ENCODE assay signal across 17 cellular contexts in the genomic region with DNA sequence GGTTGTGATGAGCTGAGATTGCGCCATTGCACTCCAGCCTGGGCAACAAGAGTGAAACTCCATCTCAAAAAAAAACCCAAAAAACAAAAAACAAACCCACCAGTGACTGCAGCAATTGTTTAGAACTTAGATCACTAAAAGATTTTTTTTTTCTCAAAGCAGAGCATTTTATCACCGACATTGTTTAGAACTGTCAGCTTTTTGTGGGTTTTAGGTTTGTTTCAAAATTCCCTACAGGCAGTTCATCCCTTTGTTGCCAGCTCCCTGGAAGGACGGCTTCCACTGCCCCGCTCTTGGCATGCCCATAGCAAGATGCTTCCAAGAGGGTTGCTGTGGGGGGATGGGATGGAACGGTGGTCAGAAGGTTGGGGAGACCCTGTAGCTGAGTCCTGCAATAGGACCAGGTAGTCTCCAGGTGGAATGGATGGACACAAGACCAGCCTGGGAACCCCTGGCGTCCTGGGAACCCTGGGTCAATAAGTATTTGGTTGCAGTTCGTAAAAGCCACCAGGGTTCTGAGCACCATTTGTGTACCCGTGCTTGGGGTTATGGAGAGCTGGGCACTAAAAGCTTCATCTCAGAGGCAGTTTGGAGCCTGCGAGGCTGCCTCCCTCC. TPM values are rescaled to one million over a fixed set of nuclear protein-coding genes. Genes with fewer than 3 reads are reported as not detected.
DNase-seq lines count a peak whose midpoint lies in the region; ATAC-seq and TF ChIP-seq lines count a peak whose summit lies in the region.
"Had no signal": no experiment of that assay in that cellular context is flagged by ENCODE, and none has a peak within 500 bp of the region (broad histone marks: within the 10 kb centered on the region; RNA-seq: fewer than 3 reads in every experiment).

No MANE protein-coding gene starts in this region.

- ATAC-seq in heart left ventricle = peak in 1 of 4 donors; percentile 13
- ATAC-seq: pancreas had no signal

- no peak overlapping the region for H3K4me3 Mint-ChIP-seq in activated naive CD4-positive, alpha-beta T cell treated with anti-CD3 and anti-CD28 coated beads, Interleukin-2, amount 10 ng/mL, durations not matched to agents 7 days and 5 days
- H3K4me3 Mint-ChIP-seq in nephron = no peak overlapping the region
- H3K4me3 Mint-ChIP-seq in immature natural killer cell = no peak overlapping the region
- H3K4me3 Mint-ChIP-seq: activated naive CD8-positive, alpha-beta T cell treated with anti-CD3 and anti-CD28 coated beads, Interleukin-2, amount 10 ng/mL, durations not matched to agents 7 days and 5 days had no signal

- TF ChIP-seq CTCF in heart left ventricle (IDR thresholded peaks at IDR 0.05) (no peak), nephron (IDR thresholded peaks at IDR 0.05; ENCODE audit: unreplicated experiment in 3 of 3) (no peak)

- H3K27me3 Mint-ChIP-seq in activated naive CD4-positive, alpha-beta T cell treated with anti-CD3 and anti-CD28 coated beads, Interleukin-2, amount 10 ng/mL, durations not matched to agents 7 days and 5 days = peaks cover 4% of the 10 kb centered on the region
- H3K27me3 Mint-ChIP-seq in nephron (ENCODE audit: low read depth) (no peaks in the 10 kb centered on the region), immature natural killer cell (ENCODE audit: low read depth in 3 of 3) (peaks cover 1 to 7% (median 5%) of the 10 kb centered on the region in 3 donors)

- peak overlapping the region; percentile 29 to 92 (median 75) for H3K27ac ChIP-seq in heart left ventricle
- H3K27ac ChIP-seq: pancreas, thyroid gland had no signal

- peaks cover 0 to 2% (median 0%) of the 10 kb centered on the region in 12 donors for H3K9me3 ChIP-seq in heart left ventricle
- H3K9me3 ChIP-seq: pancreas, thyroid gland had no signal

- H3K4me1 ChIP-seq in heart left ventricle = peaks cover 7 to 81% (median 55%) of the 10 kb centered on the region in 12 donors
- H3K4me1 ChIP-seq: pancreas had no signal

- no peak overlapping the region for H3K4me3 ChIP-seq in heart left ventricle
- H3K4me3 ChIP-seq: pancreas, thyroid gland had no signal

- intact Hi-C loops in heart left ventricle (cut with DNase I) = loop anchor here in 5 of 10 donors (5.0 to 10.0 kb wide), 5 partner anchors 41 to 151 kb away; a partner anchor contains a TSS

- CTCF ChIA-PET in activated naive CD4-positive, alpha-beta T cell treated with anti-CD3 and anti-CD28 coated beads, Interleukin-2, amount 10 ng/mL, durations not matched to agents 7 days and 5 days (lab: Charles Lee) = interaction anchor here (1.0 to 4.3 kb wide), 7 partner anchors 12 to 217 kb away, joined by 3 to 38 read pairs (median 5); no protein-coding TSS in a partner anchor

- peaks cover 8% of the 10 kb centered on the region for H3K4me1 Mint-ChIP-seq in activated naive CD4-positive, alpha-beta T cell treated with anti-CD3 and anti-CD28 coated beads, Interleukin-2, amount 10 ng/mL, durations not matched to agents 7 days and 5 days
- H3K4me1 Mint-ChIP-seq in nephron = peaks cover 63% of the 10 kb centered on the region
- H3K4me1 Mint-ChIP-seq in immature natural killer cell = no peaks in the 10 kb centered on the region

- no peaks in the 10 kb centered on the region for H3K9me3 Mint-ChIP-seq in activated naive CD4-positive, alpha-beta T cell treated with anti-CD3 and anti-CD28 coated beads, Interleukin-2, amount 10 ng/mL, durations not matched to agents 7 days and 5 days
- H3K9me3 Mint-ChIP-seq in nephron = peaks cover 4% of the 10 kb centered on the region
- H3K9me3 Mint-ChIP-seq in immature natural killer cell = no peaks in the 10 kb centered on the region
- H3K9me3 Mint-ChIP-seq: activated naive CD8-positive, alpha-beta T cell treated with anti-CD3 and anti-CD28 coated beads, Interleukin-2, amount 10 ng/mL, durations not matched to agents 7 days and 5 days had no signal

- H3K36me3 ChIP-seq in heart left ventricle = no peaks in the 10 kb centered on the region
- H3K36me3 ChIP-seq: pancreas, thyroid gland had no signal

- no peak overlapping the region for H3K27ac Mint-ChIP-seq in activated naive CD4-positive, alpha-beta T cell treated with anti-CD3 and anti-CD28 coated beads, Interleukin-2, amount 10 ng/mL, durations not matched to agents 7 days and 5 days
- peak overlapping the region; percentile 20 to 91 (median 75) for H3K27ac Mint-ChIP-seq in nephron
- H3K27ac Mint-ChIP-seq in immature natural killer cell = no peak overlapping the region
- H3K27ac Mint-ChIP-seq: activated naive CD8-positive, alpha-beta T cell treated with anti-CD3 and anti-CD28 coated beads, Interleukin-2, amount 10 ng/mL, durations not matched to agents 7 days and 5 days had no signal

- no peak for TF ChIP-seq POLR2A in heart left ventricle (IDR thresholded peaks at IDR 0.05)

- H3K27me3 ChIP-seq in heart left ventricle = no peaks in the 10 kb centered on the region
- H3K27me3 ChIP-seq: pancreas, thyroid gland had no signal

- WGBS in heart left ventricle, 4 donors = 45 to 57% (median 46%) methylated on average over 9 of the region's 9 CpGs

- H3K36me3 Mint-ChIP-seq in activated naive CD4-positive, alpha-beta T cell treated with anti-CD3 and anti-CD28 coated beads, Interleukin-2, amount 10 ng/mL, durations not matched to agents 7 days and 5 days = peaks cover 10% of the 10 kb centered on the region
- H3K36me3 Mint-ChIP-seq in nephron (ENCODE audit: low read depth) = peaks cover 13% of the 10 kb centered on the region
- H3K36me3 Mint-ChIP-seq in immature natural killer cell = peaks cover 0 to 2% (median 0%) of the 10 kb centered on the region in 3 donors

- peak; percentile 15 for DNase-seq in activated naive CD4-positive, alpha-beta T cell treated with anti-CD3 and anti-CD28 coated beads, Interleukin-2, amount 10 ng/mL, durations not matched to agents 7 days and 5 days
- DNase-seq in activated naive CD4-positive, alpha-beta T cell treated with anti-CD3 and anti-CD28 coated beads, Interleukin-2, amount 50 U/mL, for 16 hours = no peak
- no peak for DNase-seq in heart left ventricle
- no peak for DNase-seq in dermis blood vessel endothelial cell
- DNase-seq in activated T-cell treated with anti-CD3 and anti-CD28 coated beads, Interleukin-2, amount 50 U/mL, for 48 hours = no peak
- DNase-seq in NCI-H2171 (lab: John Stamatoyannopoulos, UW) = no peak
- DNase-seq in immature natural killer cell = no peak
- DNase-seq: activated CD4-positive, alpha-beta T cell treated with anti-CD3 and anti-CD28 coated beads, Interleukin-2, amount 50 U/mL, for 4 hours; activated naive CD8-positive, alpha-beta T cell treated with anti-CD3 and anti-CD28 coated beads, Interleukin-2, amount 10 ng/mL, durations not matched to agents 7 days and 5 days; activated T-cell treated with anti-CD3 and anti-CD28 coated beads, Interleukin-2, amount 50 U/mL, for 1 hour; kidney; NCI-H1417; thyroid gland had no signal

RNA-seq across cellular contexts. Expression of a gene that starts 46.7 kb away (rescaled TPM):
- total RNA-seq in heart left ventricle (100 to 1,000 TPM in 4 of 9 donors, 10 to 100 TPM in 5; 47.6 to 151 (median 90.6) TPM), dermis blood vessel endothelial cell (48.3 and 74.5 TPM in 2 replicates)
- polyA plus RNA-seq in heart left ventricle (10 to 100 TPM; 40.0 to 60.4 TPM), immature natural killer cell (under 1 TPM; 0.84 to 0.93 (median 0.86) TPM)
- total RNA-seq: HT-29, LHCN-M2 had no signal

Comparison
In these comparisons a context has a peak if more than half of its experiments do, and no peak if none do; other contexts are left out.
1. H3K27ac Mint-ChIP-seq: peak in nephron (3 of 3); none in activated naive CD4-positive, alpha-beta T cell treated with anti-CD3 and anti-CD28 coated beads, Interleukin-2, amount 10 ng/mL, durations not matched to agents 7 days and 5 days (single experiment) and immature natural killer cell (0 of 6).